In genomic region chr3:24185738-24186384, GRCh38 we compare ENCODE assay signal across 8 cellular contexts.
A peak's percentile ranks its signal among the peaks of the same experiment; 100 is the strongest.
DNase-seq lines count a peak whose midpoint lies in the region; ATAC-seq and TF ChIP-seq lines count a peak whose summit lies in the region.

No MANE protein-coding gene starts in this region.

- H3K23ac ChIP-seq in mesendoderm (ENCODE audit: low read length) = no peak overlapping the region

- no peak overlapping the region for H2AK5ac ChIP-seq in mesendoderm (ENCODE audit: low read length)

- no peaks in the 10 kb centered on the region for H3K9me2 ChIP-seq in SK-N-SH

- H3K4ac ChIP-seq in mesendoderm (ENCODE audit: low read depth, low read length) = no peak overlapping the region

- no peak overlapping the region for H2BK120ac ChIP-seq in mesendoderm (ENCODE audit: low read depth, low read length)

- no peaks in the 10 kb centered on the region for H3K27me3 ChIP-seq in SK-N-SH (ENCODE audit: insufficient read depth)
- H3K27me3 ChIP-seq in endocrine pancreas (ENCODE audit: control insufficient read depth, insufficient read depth, low read length) = no peaks in the 10 kb centered on the region
- no peaks in the 10 kb centered on the region for H3K27me3 ChIP-seq in mesendoderm (ENCODE audit: insufficient read depth, low read length, poor library complexity)
- no peaks in the 10 kb centered on the region for H3K27me3 ChIP-seq in tibial nerve

- H2AFZ ChIP-seq in SK-N-SH (ENCODE audit: low read depth) = no peak overlapping the region

- WGBS in SK-N-SH (ENCODE audit: low lambda C conversion rate) = 63% methylated on average over 5 of the region's 5 CpGs
- WGBS in mesendoderm (ENCODE audit: extremely low coverage, insufficient coverage, low lambda C conversion rate) = no CpG with 5 or more reads among the region's 5 CpGs
- 31 to 38% methylated on average over 4 to 5 of the region's 5 CpGs for WGBS in tibial nerve, 2 donors

- TF ChIP-seq POLR2A in tibial nerve (IDR thresholded peaks at IDR 0.05) = no peak

- H2BK5ac ChIP-seq in mesendoderm (ENCODE audit: low read length) = no peak overlapping the region

- H3K4me1 ChIP-seq in SK-N-SH (ENCODE audit: control insufficient read depth in 1 of 2, insufficient read depth in 2 of 2, low read depth in 1 of 2, low read length in 1 of 2) (peaks cover 0 to 8% of the 10 kb centered on the region in 2 experiments; a peak in 1 of 4 replicates), endocrine pancreas (ENCODE audit: control insufficient read depth, insufficient read depth, low read length) (no peaks in the 10 kb centered on the region), mesendoderm (ENCODE audit: control insufficient read depth, low read depth, low read length) (no peaks in the 10 kb centered on the region), tibial nerve (peaks cover 0 to 12% (median 0%) of the 10 kb centered on the region in 4 donors)

- H4K20me1 ChIP-seq in SK-N-SH (ENCODE audit: insufficient read depth) = no peaks in the 10 kb centered on the region

- POLR2A ChIA-PET in SK-N-SH (lab: Yijun Ruan, JAX) = no interaction called here

- peak overlapping the region; percentile 3 for H3K18ac ChIP-seq in mesendoderm (ENCODE audit: low read length)

- H3K4me3 ChIP-seq in SK-N-SH (ENCODE audit: low read depth in 2 of 2, low read length in 1 of 2) (no peak overlapping the region), endocrine pancreas (ENCODE audit: control insufficient read depth, insufficient read depth, low read length) (no peak overlapping the region), mesendoderm (ENCODE audit: low read length) (no peak overlapping the region), tibial nerve (no peak overlapping the region)

- H3K56ac ChIP-seq in mesendoderm (ENCODE audit: low read length) = no peak overlapping the region

- H3K36me3 ChIP-seq in SK-N-SH (replicated peaks in 1 of 2; ENCODE audit: control insufficient read depth in 1 of 2, insufficient read depth in 2 of 2, low read length in 1 of 2) = no peaks in the 10 kb centered on the region
- no peaks in the 10 kb centered on the region for H3K36me3 ChIP-seq in endocrine pancreas (ENCODE audit: control insufficient read depth, insufficient read depth, low read length)
- H3K36me3 ChIP-seq in mesendoderm (ENCODE audit: control insufficient read depth, insufficient read depth, low read length) = no peaks in the 10 kb centered on the region
- H3K36me3 ChIP-seq in tibial nerve = no peaks in the 10 kb centered on the region

- no peaks in the 10 kb centered on the region for H3F3A ChIP-seq in SK-N-SH (replicated peaks; ENCODE audit: insufficient read depth)

- H3K79me1 ChIP-seq in mesendoderm (ENCODE audit: low read length) = no peaks in the 10 kb centered on the region

- DNase-seq in SIG-M5 treated with dmso at 0.1 percent for 504 hours (lab: John Stamatoyannopoulos, UW; ENCODE audit: unreplicated experiment) = peak; percentile 22
- no peak for DNase-seq in SIG-M5 (lab: John Stamatoyannopoulos, UW)
- peak; percentile 64 for DNase-seq in HT1080 (ENCODE audit: low read depth)
- peak; percentile 44 for DNase-seq in SK-N-SH
- DNase-seq in mesendoderm = peak; percentile 89
- DNase-seq in tibial nerve (ENCODE audit: low spot score in 2 of 2) = no peak

- no peak overlapping the region for H4K5ac ChIP-seq in mesendoderm (ENCODE audit: low read length)

- H3K9ac ChIP-seq in SK-N-SH (no peak overlapping the region), endocrine pancreas (ENCODE audit: control insufficient read depth, insufficient read depth, low read length) (peak overlapping the region; percentile 38), mesendoderm (ENCODE audit: low read length) (no peak overlapping the region)

- H3K27ac ChIP-seq in SK-N-SH (ENCODE audit: low read depth in 2 of 2, low read length in 1 of 2) = no peak overlapping the region
- H3K27ac ChIP-seq in mesendoderm (ENCODE audit: low read depth, low read length) = no peak overlapping the region
- H3K27ac ChIP-seq in tibial nerve = no peak overlapping the region

- H4K8ac ChIP-seq in mesendoderm (ENCODE audit: low read depth, low read length) = no peak overlapping the region

- TF ChIP-seq EP300 in SK-N-SH (IDR thresholded peaks at IDR 0.05; ENCODE audit: borderline replicate concordance in 1 of 2, low read depth in 1 of 2, low read length in 1 of 2) = no peak
- TF ChIP-seq EP300 in tibial nerve (IDR thresholded peaks at IDR 0.05) = no peak

- ATAC-seq in GM21619 (IDR thresholded peaks at IDR 0.05; ENCODE audit: unreplicated experiment) = peak; percentile 93

- no peak overlapping the region for H3K4me2 ChIP-seq in SK-N-SH
- no peak overlapping the region for H3K4me2 ChIP-seq in mesendoderm (ENCODE audit: low read length)

- peak; percentile 82 for TF ChIP-seq RAD21 in SK-N-SH (IDR thresholded peaks at IDR 0.05; ENCODE audit: low read length)

- H3K9me3 ChIP-seq in SK-N-SH (no peaks in the 10 kb centered on the region), endocrine pancreas (ENCODE audit: control insufficient read depth, low read length) (no peaks in the 10 kb centered on the region), tibial nerve (no peaks in the 10 kb centered on the region)

- TF ChIP-seq CTCF in SK-N-SH (IDR thresholded peaks at IDR 0.05) = peak; percentile 79
- TF ChIP-seq CTCF in tibial nerve (IDR thresholded peaks at IDR 0.05) = peak; percentile 48 to 71 (median 55)

- no peak overlapping the region for H2BK15ac ChIP-seq in mesendoderm (replicated peaks; ENCODE audit: low read depth)

- CTCF ChIA-PET in SK-N-SH (lab: Yijun Ruan, JAX) = interaction anchor here (0.5 to 8.5 kb wide), 38 partner anchors 9 to 498 kb away, joined by 3 to 129 read pairs (median 4); no protein-coding TSS in a partner anchor

- H3K79me2 ChIP-seq in SK-N-SH (ENCODE audit: insufficient read depth) (no peaks in the 10 kb centered on the region), mesendoderm (ENCODE audit: control insufficient read depth, insufficient read depth, low read length) (no peaks in the 10 kb centered on the region)

TF ChIP-seq in SK-N-SH, 30 proteins besides CTCF, POLR2A, EP300 and RAD21:
- peak; percentile 40; the same call in 1 of the 2 replicates for TF ChIP-seq MAX (IDR thresholded peaks at IDR 0.05; ENCODE audit: low read depth)
- TF ChIP-seq POLR2AphosphoS5 (IDR thresholded peaks at IDR 0.05; ENCODE audit: low read depth, low read length) = no peak
- TF ChIP-seq GATA2 (CRISPR knock-in tag; IDR thresholded peaks at IDR 0.05) = no peak
- 0 out of 2 replicates have a peak, but pooled peaks have one; percentile 13 for TF ChIP-seq NRF1 (IDR thresholded peaks at IDR 0.05; ENCODE audit: low read depth, low read length)
- TF ChIP-seq SMC3 (IDR thresholded peaks at IDR 0.05; ENCODE audit: low read depth, low read length) = peak; percentile 85

Comparison
In these comparisons a context has a peak if more than half of its experiments do, and no peak if none do; other contexts are left out.
1. DNase-seq: peak in SIG-M5 treated with dmso at 0.1 percent for 504 hours (single experiment), HT1080 (single experiment), SK-N-SH (single experiment) and mesendoderm (single experiment); none in SIG-M5 (single experiment) and tibial nerve (0 of 2).